ENCODE assay signal across 2 cellular contexts in genomic region chr13:64817721-64818120, GRCh38.
TF ChIP-seq lines count a peak whose summit lies in the region.

No MANE protein-coding gene starts in this region.

TF ChIP-seq in SK-N-SH, 30 proteins besides CTCF, POLR2A, EP300 and RAD21 (continued from another document):
- no peak for TF ChIP-seq ZBTB33 (IDR thresholded peaks at IDR 0.05; ENCODE audit: borderline replicate concordance, low read depth)
- TF ChIP-seq EZH2phosphoT487 (IDR thresholded peaks at IDR 0.05; ENCODE audit: borderline replicate concordance, low read depth) = no peak

TF ChIP-seq in SK-N-SH treated with all-trans-retinoic acid at 6 μM for 48 hours, 23 proteins besides CTCF, POLR2A, EP300 and RAD21 (continued from another document):
- TF ChIP-seq CREB5 (CRISPR knock-in tag; IDR thresholded peaks at IDR 0.05; ENCODE audit: low read depth) (no peak), BACH2 (CRISPR knock-in tag; IDR thresholded peaks at IDR 0.05; ENCODE audit: borderline replicate concordance) (no peak), CSRNP3 (CRISPR knock-in tag; IDR thresholded peaks at IDR 0.05) (no peak), ZFP30 (CRISPR knock-in tag; IDR thresholded peaks at IDR 0.05) (no peak), PATZ1 (CRISPR knock-in tag; IDR thresholded peaks at IDR 0.05; ENCODE audit: borderline replicate concordance) (no peak), OSR1 (CRISPR knock-in tag; IDR thresholded peaks at IDR 0.05) (no peak), TCF4 (CRISPR knock-in tag; IDR thresholded peaks at IDR 0.05; ENCODE audit: borderline replicate concordance) (no peak), ZNF565 (CRISPR knock-in tag; conservative IDR thresholded peaks at IDR 0.05; ENCODE audit: low read depth) (no peak), RARB (CRISPR knock-in tag; IDR thresholded peaks at IDR 0.05) (no peak), ZC3H10 (CRISPR knock-in tag; IDR thresholded peaks at IDR 0.05) (no peak)
